8 cellular contexts compared by ENCODE assay signal in the genomic region with DNA sequence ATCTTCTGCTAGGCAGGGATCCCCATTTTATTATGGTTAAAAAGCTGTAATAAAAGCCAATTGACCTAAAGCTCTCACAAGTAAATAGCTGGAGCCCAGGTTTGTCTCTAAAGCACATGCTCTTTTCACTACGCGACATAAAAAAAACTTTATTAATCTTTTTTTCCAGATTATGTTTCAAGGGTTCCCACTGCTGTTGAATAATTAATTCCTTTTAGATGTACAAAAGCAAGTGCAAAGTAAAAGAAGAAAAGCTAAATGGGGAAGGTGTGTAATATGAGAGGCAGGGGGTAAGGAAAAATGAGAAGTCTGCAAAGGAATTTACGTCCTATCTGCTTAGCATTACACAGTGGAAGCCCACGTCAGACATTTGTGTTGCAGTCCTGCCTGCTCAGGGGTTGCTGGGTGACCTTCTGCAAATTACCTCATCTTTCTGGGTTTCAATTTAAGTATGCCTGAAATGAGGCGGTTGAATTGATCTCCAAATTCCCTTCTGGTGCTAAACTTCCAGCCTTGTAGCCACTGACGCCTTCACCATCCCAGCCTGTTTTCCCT. TPM values are rescaled to one million over a fixed set of nuclear protein-coding genes. Genes with fewer than 3 reads are reported as not detected.
A peak's percentile ranks its signal among the peaks of the same experiment; 100 is the strongest.
DNase-seq lines count a peak whose midpoint lies in the region; ATAC-seq lines count a peak whose summit lies in the region.

No MANE protein-coding gene starts in this region.

- no peaks in the 10 kb centered on the region for H3K27me3 Mint-ChIP-seq in activated T-cell treated with anti-CD3 and anti-CD28 coated beads, Interleukin-2, amount 50 U/mL, for 24 hours
- H3K27me3 Mint-ChIP-seq in activated naive CD4-positive, alpha-beta T cell treated with anti-CD3 and anti-CD28 coated beads, Interleukin-2, amount 10 ng/mL, durations not matched to agents 7 days and 5 days = no peaks in the 10 kb centered on the region

- CTCF ChIA-PET in activated naive CD4-positive, alpha-beta T cell treated with anti-CD3 and anti-CD28 coated beads, Interleukin-2, amount 10 ng/mL, durations not matched to agents 7 days and 5 days (lab: Charles Lee) = interaction anchor here (0.7 to 2.1 kb wide), 8 partner anchors 10 to 112 kb away, joined by 3 to 9 read pairs (median 4); no protein-coding TSS in a partner anchor

- H3K36me3 Mint-ChIP-seq in activated T-cell treated with anti-CD3 and anti-CD28 coated beads, Interleukin-2, amount 50 U/mL, for 24 hours (ENCODE audit: low read depth) = peaks cover 46% of the 10 kb centered on the region
- H3K36me3 Mint-ChIP-seq in activated naive CD4-positive, alpha-beta T cell treated with anti-CD3 and anti-CD28 coated beads, Interleukin-2, amount 10 ng/mL, durations not matched to agents 7 days and 5 days = peaks cover 23% of the 10 kb centered on the region

- intact Hi-C loops in cardiac septum (cut with DNase I) = loop anchor here (5.0 to 10.0 kb wide), 2 partner anchors 512 to 655 kb away; no protein-coding TSS in a partner anchor

- peak; percentile 29 for ATAC-seq in HG02884 (IDR thresholded peaks at IDR 0.05; ENCODE audit: unreplicated experiment)

- H3K4me1 Mint-ChIP-seq in activated T-cell treated with anti-CD3 and anti-CD28 coated beads, Interleukin-2, amount 50 U/mL, for 24 hours (ENCODE audit: low read depth) = peaks cover 51% of the 10 kb centered on the region
- peaks cover 65% of the 10 kb centered on the region for H3K4me1 Mint-ChIP-seq in activated naive CD4-positive, alpha-beta T cell treated with anti-CD3 and anti-CD28 coated beads, Interleukin-2, amount 10 ng/mL, durations not matched to agents 7 days and 5 days

- no peak for DNase-seq in activated T-cell treated with anti-CD3 and anti-CD28 coated beads, Interleukin-2, amount 50 U/mL, for 24 hours
- no peak for DNase-seq in activated T-cell treated with anti-CD3 and anti-CD28 coated beads, Interleukin-2, amount 50 U/mL, for 1 hour
- DNase-seq in NCI-H82 treated with DMSO at 0.1 percent for 48 hours (lab: John Stamatoyannopoulos, UW; ENCODE audit: unreplicated experiment) (peak; percentile 23), cardiac septum (ENCODE audit: low spot score) (peak; percentile 75), pons (ENCODE audit: low spot score) (peak; percentile 66), cerebellar nuclear complex (lab: John Stamatoyannopoulos, UW) (no peak)
- peak; percentile 58 for DNase-seq in activated naive CD4-positive, alpha-beta T cell treated with anti-CD3 and anti-CD28 coated beads, Interleukin-2, amount 10 ng/mL, durations not matched to agents 7 days and 5 days

- peak overlapping the region; percentile 95 for H3K4me3 Mint-ChIP-seq in activated T-cell treated with anti-CD3 and anti-CD28 coated beads, Interleukin-2, amount 50 U/mL, for 24 hours
- H3K4me3 Mint-ChIP-seq in activated naive CD4-positive, alpha-beta T cell treated with anti-CD3 and anti-CD28 coated beads, Interleukin-2, amount 10 ng/mL, durations not matched to agents 7 days and 5 days = peak overlapping the region; percentile 99

- no peaks in the 10 kb centered on the region for H3K9me3 Mint-ChIP-seq in activated T-cell treated with anti-CD3 and anti-CD28 coated beads, Interleukin-2, amount 50 U/mL, for 24 hours
- peaks cover 10% of the 10 kb centered on the region for H3K9me3 Mint-ChIP-seq in activated naive CD4-positive, alpha-beta T cell treated with anti-CD3 and anti-CD28 coated beads, Interleukin-2, amount 10 ng/mL, durations not matched to agents 7 days and 5 days

- peak overlapping the region; percentile 99 for H3K27ac Mint-ChIP-seq in activated T-cell treated with anti-CD3 and anti-CD28 coated beads, Interleukin-2, amount 50 U/mL, for 24 hours
- H3K27ac Mint-ChIP-seq in activated naive CD4-positive, alpha-beta T cell treated with anti-CD3 and anti-CD28 coated beads, Interleukin-2, amount 10 ng/mL, durations not matched to agents 7 days and 5 days = peak overlapping the region; percentile 100

RNA-seq across cellular contexts. Expression of a gene that starts 0.8 kb away (rescaled TPM):
- 6.6 TPM for total RNA-seq in cardiac septum

Comparison
In these comparisons a context has a peak if more than half of its experiments do, and no peak if none do; other contexts are left out.
1. DNase-seq: peak in NCI-H82 treated with DMSO at 0.1 percent for 48 hours (single experiment), activated naive CD4-positive, alpha-beta T cell treated with anti-CD3 and anti-CD28 coated beads, Interleukin-2, amount 10 ng/mL, durations not matched to agents 7 days and 5 days (single experiment), cardiac septum (single experiment) and pons (single experiment); none in activated T-cell treated with anti-CD3 and anti-CD28 coated beads, Interleukin-2, amount 50 U/mL, for 24 hours (single experiment), activated T-cell treated with anti-CD3 and anti-CD28 coated beads, Interleukin-2, amount 50 U/mL, for 1 hour (single experiment) and cerebellar nuclear complex (0 of 2).